In the genomic region with DNA sequence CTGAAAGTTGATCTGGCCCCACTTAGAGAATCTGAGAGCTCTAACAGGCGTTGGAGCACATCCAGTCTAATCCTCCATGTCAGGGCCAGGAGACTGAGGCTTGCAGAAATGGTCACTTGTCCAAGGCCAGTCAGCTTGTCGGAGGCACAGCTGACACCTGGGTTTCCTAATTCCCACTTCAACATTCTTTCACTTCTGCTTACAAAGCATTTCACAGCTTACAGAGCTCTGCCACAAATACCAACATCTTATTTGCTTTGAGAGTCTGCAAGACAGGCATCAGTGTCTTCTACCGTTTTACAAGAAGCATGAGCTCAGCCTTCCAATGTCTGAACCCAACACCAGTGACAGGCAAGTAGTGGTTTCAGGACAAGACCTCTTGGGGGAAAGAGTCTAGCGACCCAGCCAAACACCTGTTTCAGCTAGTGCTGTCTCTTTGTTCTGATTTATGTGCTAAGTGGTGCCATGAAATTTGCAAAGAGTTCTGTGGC, we compare ENCODE assay signal across 1 cellular context.
TF ChIP-seq lines count a peak whose summit lies in the region.

No MANE protein-coding gene starts in this region.

TF ChIP-seq in GM12878, 131 proteins besides CTCF, POLR2A, EP300 and RAD21:
- peak; percentile 66; the same call in 1 of the 2 replicates for TF ChIP-seq SPI1 (IDR thresholded peaks at IDR 0.05; ENCODE audit: borderline replicate concordance, insufficient read depth, low read depth, low read length)
- TF ChIP-seq JUNB (IDR thresholded peaks at IDR 0.05): no peak
- TF ChIP-seq BCL11A (IDR thresholded peaks at IDR 0.05; ENCODE audit: low read depth, low read length): no peak
- no peak for TF ChIP-seq BACH1 (IDR thresholded peaks at IDR 0.05; ENCODE audit: borderline replicate concordance)
- TF ChIP-seq POLR2AphosphoS5 (IDR thresholded peaks at IDR 0.05; ENCODE audit: low read length): no peak
- TF ChIP-seq RELA (IDR thresholded peaks at IDR 0.05; ENCODE audit: borderline replicate concordance, partially characterized antibody): no peak
- TF ChIP-seq TAF1 (IDR thresholded peaks at IDR 0.05; ENCODE audit: borderline replicate concordance, low read depth, low read length): no peak
- 0 out of 2 replicates have a peak, but pooled peaks have one; percentile 13 for TF ChIP-seq RUNX3 (IDR thresholded peaks at IDR 0.05; ENCODE audit: low read length)
- TF ChIP-seq ZNF207 (IDR thresholded peaks at IDR 0.05; ENCODE audit: borderline replicate concordance): no peak
- TF ChIP-seq, protein P1, sequence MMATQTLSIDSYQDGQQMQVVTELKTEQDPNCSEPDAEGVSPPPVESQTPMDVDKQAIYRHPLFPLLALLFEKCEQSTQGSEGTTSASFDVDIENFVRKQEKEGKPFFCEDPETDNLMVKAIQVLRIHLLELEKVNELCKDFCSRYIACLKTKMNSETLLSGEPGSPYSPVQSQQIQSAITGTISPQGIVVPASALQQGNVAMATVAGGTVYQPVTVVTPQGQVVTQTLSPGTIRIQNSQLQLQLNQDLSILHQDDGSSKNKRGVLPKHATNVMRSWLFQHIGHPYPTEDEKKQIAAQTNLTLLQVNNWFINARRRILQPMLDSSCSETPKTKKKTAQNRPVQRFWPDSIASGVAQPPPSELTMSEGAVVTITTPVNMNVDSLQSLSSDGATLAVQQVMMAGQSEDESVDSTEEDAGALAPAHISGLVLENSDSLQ (IDR thresholded peaks at IDR 0.05): 0 out of 2 replicates have a peak, but pooled peaks have one; percentile 27
- TF ChIP-seq, protein P2, sequence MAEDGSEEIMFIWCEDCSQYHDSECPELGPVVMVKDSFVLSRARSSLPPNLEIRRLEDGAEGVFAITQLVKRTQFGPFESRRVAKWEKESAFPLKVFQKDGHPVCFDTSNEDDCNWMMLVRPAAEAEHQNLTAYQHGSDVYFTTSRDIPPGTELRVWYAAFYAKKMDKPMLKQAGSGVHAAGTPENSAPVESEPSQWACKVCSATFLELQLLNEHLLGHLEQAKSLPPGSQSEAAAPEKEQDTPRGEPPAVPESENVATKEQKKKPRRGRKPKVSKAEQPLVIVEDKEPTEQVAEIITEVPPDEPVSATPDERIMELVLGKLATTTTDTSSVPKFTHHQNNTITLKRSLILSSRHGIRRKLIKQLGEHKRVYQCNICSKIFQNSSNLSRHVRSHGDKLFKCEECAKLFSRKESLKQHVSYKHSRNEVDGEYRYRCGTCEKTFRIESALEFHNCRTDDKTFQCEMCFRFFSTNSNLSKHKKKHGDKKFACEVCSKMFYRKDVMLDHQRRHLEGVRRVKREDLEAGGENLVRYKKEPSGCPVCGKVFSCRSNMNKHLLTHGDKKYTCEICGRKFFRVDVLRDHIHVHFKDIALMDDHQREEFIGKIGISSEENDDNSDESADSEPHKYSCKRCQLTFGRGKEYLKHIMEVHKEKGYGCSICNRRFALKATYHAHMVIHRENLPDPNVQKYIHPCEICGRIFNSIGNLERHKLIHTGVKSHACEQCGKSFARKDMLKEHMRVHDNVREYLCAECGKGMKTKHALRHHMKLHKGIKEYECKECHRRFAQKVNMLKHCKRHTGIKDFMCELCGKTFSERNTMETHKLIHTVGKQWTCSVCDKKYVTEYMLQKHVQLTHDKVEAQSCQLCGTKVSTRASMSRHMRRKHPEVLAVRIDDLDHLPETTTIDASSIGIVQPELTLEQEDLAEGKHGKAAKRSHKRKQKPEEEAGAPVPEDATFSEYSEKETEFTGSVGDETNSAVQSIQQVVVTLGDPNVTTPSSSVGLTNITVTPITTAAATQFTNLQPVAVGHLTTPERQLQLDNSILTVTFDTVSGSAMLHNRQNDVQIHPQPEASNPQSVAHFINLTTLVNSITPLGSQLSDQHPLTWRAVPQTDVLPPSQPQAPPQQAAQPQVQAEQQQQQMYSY (CRISPR knock-in tag; IDR thresholded peaks at IDR 0.05): no peak
- TF ChIP-seq, protein P3, sequence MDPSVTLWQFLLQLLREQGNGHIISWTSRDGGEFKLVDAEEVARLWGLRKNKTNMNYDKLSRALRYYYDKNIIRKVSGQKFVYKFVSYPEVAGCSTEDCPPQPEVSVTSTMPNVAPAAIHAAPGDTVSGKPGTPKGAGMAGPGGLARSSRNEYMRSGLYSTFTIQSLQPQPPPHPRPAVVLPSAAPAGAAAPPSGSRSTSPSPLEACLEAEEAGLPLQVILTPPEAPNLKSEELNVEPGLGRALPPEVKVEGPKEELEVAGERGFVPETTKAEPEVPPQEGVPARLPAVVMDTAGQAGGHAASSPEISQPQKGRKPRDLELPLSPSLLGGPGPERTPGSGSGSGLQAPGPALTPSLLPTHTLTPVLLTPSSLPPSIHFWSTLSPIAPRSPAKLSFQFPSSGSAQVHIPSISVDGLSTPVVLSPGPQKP (IDR thresholded peaks at IDR 0.05; ENCODE audit: low read depth, low read length): no peak
